In the genomic region with DNA sequence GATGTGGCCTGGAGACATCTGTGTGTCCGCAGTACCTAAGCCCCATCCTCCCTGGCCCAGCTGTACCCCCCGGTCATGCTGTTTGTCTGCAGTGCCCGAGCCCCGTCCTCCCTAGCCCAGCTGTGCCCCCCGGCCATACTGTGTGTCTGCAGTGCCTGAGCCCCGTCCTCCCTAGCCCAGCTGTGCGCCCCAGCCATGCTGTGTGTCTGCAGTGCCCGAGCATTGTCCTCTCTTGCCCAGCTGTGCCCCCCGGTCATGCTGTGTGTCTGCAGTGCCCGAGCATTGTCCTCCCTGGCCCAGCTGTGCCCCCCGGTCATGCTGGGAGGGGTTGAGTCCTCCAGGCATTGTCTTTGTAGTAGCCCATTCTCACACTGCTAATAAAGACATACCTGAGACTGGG, we compare ENCODE assay signal across 38 cellular contexts. TPM values are rescaled to one million over a fixed set of nuclear protein-coding genes. Genes with fewer than 3 reads are reported as not detected.
"Had no signal": no experiment of that assay in that cellular context is flagged by ENCODE, and none has a peak within 500 bp of the region (broad histone marks: within the 10 kb centered on the region; RNA-seq: fewer than 3 reads in every experiment).

No MANE protein-coding gene starts in this region.

- H3K4me1 Mint-ChIP-seq: activated B cell treated with CpG ODN at 0.5 μM for 24 hours; activated naive CD8-positive, alpha-beta T cell treated with anti-CD3 and anti-CD28 coated beads for 36 hours; activated T-helper 17 cell treated with anti-CD3 and anti-CD28 coated beads, Interleukin-2, amount 50 U/mL, for 72 hours; central memory CD8-positive, alpha-beta T cell had no signal

- H3K27ac ChIP-seq: adrenal gland, body of pancreas, brain microvascular endothelial cell, breast epithelium, cardiac muscle cell, VCaP had no signal

- H3K27me3 ChIP-seq: adrenal gland, body of pancreas, brain microvascular endothelial cell, breast epithelium, cardiac muscle cell had no signal

- H3K36me3 ChIP-seq: adrenal gland, brain microvascular endothelial cell, breast epithelium, cardiac muscle cell had no signal

- H3K9me3 ChIP-seq: adrenal gland, body of pancreas, breast epithelium had no signal

- H3K36me3 Mint-ChIP-seq: activated CD4-positive, alpha-beta memory T cell treated with anti-CD3 and anti-CD28 coated beads for 36 hours; activated naive CD4-positive, alpha-beta T cell treated with anti-CD3 and anti-CD28 coated beads, Interleukin-2, amount 50 U/mL, for 72 hours had no signal

- H3K4me1 ChIP-seq: adrenal gland, body of pancreas, breast epithelium had no signal

- H3K27ac Mint-ChIP-seq: activated B cell treated with CpG ODN at 0.5 μM for 24 hours; activated CD4-positive, alpha-beta memory T cell treated with anti-CD3 and anti-CD28 coated beads for 36 hours; activated CD4-positive, alpha-beta T cell treated with anti-CD3 and anti-CD28 coated beads, Interleukin-2, amount 10 ng/mL, durations not matched to agents 24 days and 14 days; activated CD8-positive, alpha-beta T cell treated with anti-CD3 and anti-CD28 coated beads for 36 hours; activated naive CD4-positive, alpha-beta T cell treated with anti-CD3 and anti-CD28 coated beads for 36 hours; activated naive CD8-positive, alpha-beta T cell treated with anti-CD3 and anti-CD28 coated beads for 36 hours; activated T-cell treated with anti-CD3 and anti-CD28 coated beads, Interleukin-2, amount 50 U/mL, for 72 hours; activated T-helper 1 cell treated with anti-CD3 and anti-CD28 coated beads, Interleukin-12 subunit alpha, Interleukin-12 subunit beta, Interleukin-2, Interleukin-4 antibody, amounts not matched to agents 30 ng/mL and 10 ng/mL and 1 ng/mL, durations not matched to agents 14 hours and 24 hours and 36 hours; activated T-helper 17 cell treated with anti-CD3 and anti-CD28 coated beads, Interleukin-2, amount 50 U/mL, for 72 hours; T-helper 1 cell treated with Interleukin-12 subunit alpha and Interleukin-12 subunit beta and Interleukin-4 antibody, amounts not matched to agents 30 μg/mL and 1 μg/mL, for 36 hours; T-helper 2 cell treated with Interferon-gamma antibody and Interleukin-4, amounts not matched to agents 5 μg/mL and 100 μg/mL, for 36 hours had no signal

- H3K4me3 Mint-ChIP-seq: activated B cell treated with CpG ODN at 0.5 μM for 24 hours; activated CD4-positive, alpha-beta memory T cell treated with anti-CD3 and anti-CD28 coated beads for 36 hours; activated CD4-positive, alpha-beta T cell treated with anti-CD3 and anti-CD28 coated beads, Interleukin-2, amount 10 ng/mL, durations not matched to agents 24 days and 14 days; activated CD8-positive, alpha-beta T cell treated with anti-CD3 and anti-CD28 coated beads for 36 hours; activated naive CD4-positive, alpha-beta T cell treated with anti-CD3 and anti-CD28 coated beads for 36 hours; activated naive CD8-positive, alpha-beta T cell treated with anti-CD3 and anti-CD28 coated beads for 36 hours; activated T-cell treated with anti-CD3 and anti-CD28 coated beads, Interleukin-2, amount 50 U/mL, for 4 hours; activated T-cell treated with anti-CD3 and anti-CD28 coated beads, Interleukin-2, amount 50 U/mL, for 72 hours; activated T-helper 1 cell treated with anti-CD3 and anti-CD28 coated beads, Interleukin-12 subunit alpha, Interleukin-12 subunit beta, Interleukin-2, Interleukin-4 antibody, amounts not matched to agents 30 ng/mL and 10 ng/mL and 1 ng/mL, durations not matched to agents 14 hours and 24 hours and 36 hours; activated T-helper 17 cell treated with anti-CD3 and anti-CD28 coated beads, Interleukin-2, amount 50 U/mL, for 72 hours; central memory CD8-positive, alpha-beta T cell; T-helper 1 cell treated with Interleukin-12 subunit alpha and Interleukin-12 subunit beta and Interleukin-4 antibody, amounts not matched to agents 30 μg/mL and 1 μg/mL, for 36 hours; T-helper 2 cell treated with Interferon-gamma antibody and Interleukin-4, amounts not matched to agents 5 μg/mL and 100 μg/mL, for 36 hours had no signal

- H3K4me3 ChIP-seq: adrenal gland, body of pancreas, breast epithelium, cardiac muscle cell had no signal

- FAIRE-seq: astrocyte, TTC549 had no signal

- H3K27me3 Mint-ChIP-seq: activated B cell treated with CpG ODN at 0.5 μM for 24 hours; activated CD4-positive, alpha-beta memory T cell treated with anti-CD3 and anti-CD28 coated beads for 36 hours; activated CD8-positive, alpha-beta T cell treated with anti-CD3 and anti-CD28 coated beads for 36 hours; activated naive CD8-positive, alpha-beta T cell treated with anti-CD3 and anti-CD28 coated beads for 36 hours; activated T-helper 17 cell treated with anti-CD3 and anti-CD28 coated beads, Interleukin-2, amount 50 U/mL, for 72 hours; central memory CD8-positive, alpha-beta T cell had no signal

- DNase-seq: activated B cell treated with CpG ODN at 0.5 μM for 24 hours; activated CD4-positive, alpha-beta memory T cell treated with anti-CD3 and anti-CD28 coated beads for 36 hours; activated CD4-positive, alpha-beta T cell treated with anti-CD3 and anti-CD28 coated beads for 4 hours; activated CD4-positive, alpha-beta T cell treated with anti-CD3 and anti-CD28 coated beads, Interleukin-2, amount 10 ng/mL, durations not matched to agents 24 days and 14 days; activated CD4-positive, alpha-beta T cell treated with anti-CD3 and anti-CD28 coated beads, Interleukin-2, amount 50 U/mL, for 1 hour; activated CD4-positive, alpha-beta T cell treated with anti-CD3 and anti-CD28 coated beads, Interleukin-2, amount 50 U/mL, for 4 hours; activated CD4-positive, CD25-positive, alpha-beta regulatory T cell treated with anti-CD3 and anti-CD28 coated beads, Interleukin-2, amount 50 U/mL, for 72 hours; activated CD8-positive, alpha-beta memory T cell treated with anti-CD3 and anti-CD28 coated beads, Interleukin-2, amount 50 U/mL, for 4 hours; activated CD8-positive, alpha-beta T cell treated with anti-CD3 and anti-CD28 coated beads for 36 hours; activated effector memory CD4-positive, alpha-beta T cell treated with anti-CD3 and anti-CD28 coated beads, Interleukin-2, amount 50 U/mL, for 16 hours; activated gamma-delta T cell treated with Interleukin-2 at 50 U/mL for 16 hours; activated naive CD4-positive, alpha-beta T cell; activated naive CD4-positive, alpha-beta T cell treated with anti-CD3 and anti-CD28 coated beads for 36 hours; activated naive CD4-positive, alpha-beta T cell treated with anti-CD3 and anti-CD28 coated beads, Interleukin-2, amount 50 U/mL, for 16 hours; activated naive CD8-positive, alpha-beta T cell treated with anti-CD3 and anti-CD28 coated beads for 36 hours; activated T-cell treated with anti-CD3 and anti-CD28 coated beads for 4 hours; activated T-cell treated with anti-CD3 and anti-CD28 coated beads, Interleukin-2, amount 50 U/mL, for 1 hour; activated T-cell treated with anti-CD3 and anti-CD28 coated beads, Interleukin-2, amount 50 U/mL, for 4 hours; activated T-cell treated with anti-CD3 and anti-CD28 coated beads, Interleukin-2, amount 50 U/mL, for 72 hours; amniotic stem cell; body of pancreas; brain microvascular endothelial cell; caudate nucleus; T-helper 1 cell; T-helper 2 cell; T-helper 9 cell had no signal

- H3K9me3 Mint-ChIP-seq: activated B cell treated with CpG ODN at 0.5 μM for 24 hours; activated CD4-positive, alpha-beta memory T cell treated with anti-CD3 and anti-CD28 coated beads for 36 hours; activated CD4-positive, alpha-beta T cell treated with anti-CD3 and anti-CD28 coated beads, Interleukin-2, amount 10 ng/mL, durations not matched to agents 24 days and 14 days; activated CD8-positive, alpha-beta T cell treated with anti-CD3 and anti-CD28 coated beads for 36 hours; activated naive CD4-positive, alpha-beta T cell treated with anti-CD3 and anti-CD28 coated beads for 36 hours; activated naive CD4-positive, alpha-beta T cell treated with anti-CD3 and anti-CD28 coated beads, Interleukin-2, amount 50 U/mL, for 72 hours; activated naive CD8-positive, alpha-beta T cell treated with anti-CD3 and anti-CD28 coated beads for 36 hours; activated T-cell treated with anti-CD3 and anti-CD28 coated beads, Interleukin-2, amount 50 U/mL, for 4 hours; activated T-cell treated with anti-CD3 and anti-CD28 coated beads, Interleukin-2, amount 50 U/mL, for 72 hours; activated T-helper 1 cell treated with anti-CD3 and anti-CD28 coated beads, Interleukin-12 subunit alpha, Interleukin-12 subunit beta, Interleukin-2, Interleukin-4 antibody, amounts not matched to agents 30 ng/mL and 10 ng/mL and 1 ng/mL, durations not matched to agents 14 hours and 24 hours and 36 hours; activated T-helper 17 cell treated with anti-CD3 and anti-CD28 coated beads, Interleukin-2, amount 50 U/mL, for 72 hours; central memory CD8-positive, alpha-beta T cell; T-helper 1 cell treated with Interleukin-12 subunit alpha and Interleukin-12 subunit beta and Interleukin-4 antibody, amounts not matched to agents 30 μg/mL and 1 μg/mL, for 36 hours; T-helper 2 cell treated with Interferon-gamma antibody and Interleukin-4, amounts not matched to agents 5 μg/mL and 100 μg/mL, for 36 hours had no signal

RNA-seq across cellular contexts. Expression of gene SHANK3, which starts 37.0 kb away (rescaled TPM):
- total RNA-seq: activated B cell treated with CpG ODN at 0.5 μM for 24 hours had no signal
